Comparison of ENCODE assay signal across 8 cellular contexts in genomic region chr19:43934055-43934984, GRCh38. TPM values are rescaled to one million over a fixed set of nuclear protein-coding genes. Genes with fewer than 3 reads are reported as not detected.
DNase-seq lines count a peak whose midpoint lies in the region; ATAC-seq, FAIRE-seq and TF ChIP-seq lines count a peak whose summit lies in the region.

No MANE protein-coding gene starts in this region.

- H3K4me1 Mint-ChIP-seq in T-helper 2 cell treated with Interferon-gamma antibody and Interleukin-4, amounts not matched to agents 5 μg/mL and 100 μg/mL, for 36 hours (ENCODE audit: low read depth) = peaks cover 18% of the 10 kb centered on the region

- no peaks in the 10 kb centered on the region for H3K9me2 ChIP-seq in neural cell (ENCODE audit: insufficient read depth, low read length)

- H3K9me3 ChIP-seq in endothelial cell of umbilical vein (replicated peaks; ENCODE audit: control insufficient read depth, insufficient read depth, low read length) = no peaks in the 10 kb centered on the region
- H3K9me3 ChIP-seq in neural cell (ENCODE audit: low read length) = no peaks in the 10 kb centered on the region

- TF ChIP-seq EP300 in neural cell (conservative IDR thresholded peaks at IDR 0.05; ENCODE audit: poor library complexity, severe bottlenecking) = no peak

- H3K79me2 ChIP-seq in endothelial cell of umbilical vein (ENCODE audit: control insufficient read depth, insufficient read depth, low read length) (peaks cover 5% of the 10 kb centered on the region), neural cell (replicated peaks; ENCODE audit: insufficient read depth, low read length) (peaks cover 11% of the 10 kb centered on the region)

- dilution Hi-C loops in endothelial cell of umbilical vein (cut with MboI; ENCODE audit: extremely low pct_ligation_motif_present, low sequenced_read_pairs) = no loop called here

- H3K36me3 ChIP-seq in endothelial cell of umbilical vein (ENCODE audit: control insufficient read depth in 2 of 2, extremely low read depth in 1 of 2, insufficient read depth in 2 of 2, low read length in 2 of 2) (peaks cover 6 to 7% of the 10 kb centered on the region in 2 experiments), neural cell (ENCODE audit: insufficient read depth, low read length) (peaks cover under 1% of the 10 kb centered on the region)

- FAIRE-seq in endothelial cell of umbilical vein (lab: Jason Lieb, UNC) = peak; percentile 61

- no peak for TF ChIP-seq RAD21 in neural cell (conservative IDR thresholded peaks at IDR 0.05)

- H3K4me1 ChIP-seq in endothelial cell of umbilical vein (ENCODE audit: control insufficient read depth, extremely low read depth, insufficient read depth, low read length) = peaks cover 13% of the 10 kb centered on the region

- POLR2A ChIA-PET in endothelial cell of umbilical vein (lab: Charles Lee) = interaction anchor here (0.7 to 1.3 kb wide), 2 partner anchors 33 to 400 kb away, joined by 3 to 4 read pairs; no protein-coding TSS in a partner anchor

- peak overlapping the region; percentile 87 for H3K27ac Mint-ChIP-seq in T-helper 2 cell treated with Interferon-gamma antibody and Interleukin-4, amounts not matched to agents 5 μg/mL and 100 μg/mL, for 36 hours

- intact Hi-C loops in endothelial cell of umbilical vein (cut with micrococcal nuclease) = loop anchor here (2.0 to 5.0 kb wide), 3 partner anchors 34 to 278 kb away; partner anchors contain the start of genes ZNF225 and ZNF227

- TF ChIP-seq POLR2A in endothelial cell of umbilical vein (IDR thresholded peaks at IDR 0.05; ENCODE audit: low read depth, low read length) = no peak

- peak overlapping the region; percentile 72 for H2AFZ ChIP-seq in endothelial cell of umbilical vein (ENCODE audit: low read depth, low read length)
- peak overlapping the region; percentile 85 for H2AFZ ChIP-seq in neural cell (ENCODE audit: low read depth, low read length)

- peaks cover 33% of the 10 kb centered on the region for H3K9me3 Mint-ChIP-seq in T-helper 2 cell treated with Interferon-gamma antibody and Interleukin-4, amounts not matched to agents 5 μg/mL and 100 μg/mL, for 36 hours

- no peak for DNase-seq in T-helper 2 cell treated with Interferon-gamma antibody and Interleukin-4, amounts not matched to agents 5 μg/mL and 100 μg/mL, for 36 hours (ENCODE audit: low spot score)
- no peak for DNase-seq in T-helper 2 cell
- peak; percentile 18 for DNase-seq in RPMI7951 (ENCODE audit: low read depth)
- DNase-seq in endothelial cell of umbilical vein (ENCODE audit: low read depth, low spot score) = no peak
- no peak for DNase-seq in NAMALWA (ENCODE audit: low spot score)

- H3K27me3 ChIP-seq in endothelial cell of umbilical vein (ENCODE audit: control insufficient read depth in 2 of 2, insufficient read depth in 2 of 2, low read length in 2 of 2) (no peaks in the 10 kb centered on the region), neural cell (ENCODE audit: insufficient read depth, low read depth, low read length) (no peaks in the 10 kb centered on the region)

- H3K36me3 Mint-ChIP-seq in T-helper 2 cell treated with Interferon-gamma antibody and Interleukin-4, amounts not matched to agents 5 μg/mL and 100 μg/mL, for 36 hours (ENCODE audit: low read depth) = peaks cover 40% of the 10 kb centered on the region

- H3K4me2 ChIP-seq in endothelial cell of umbilical vein (ENCODE audit: insufficient read depth, low read length) = peak overlapping the region; percentile 100
- H3K4me2 ChIP-seq in neural cell (ENCODE audit: low read length) = peak overlapping the region; percentile 88

- H3K9ac ChIP-seq in endothelial cell of umbilical vein (replicated peaks; ENCODE audit: extremely low read depth, insufficient read depth, low read length) (peak overlapping the region; percentile 46), neural cell (ENCODE audit: low read length) (peak overlapping the region; percentile 65)

- CTCF ChIA-PET in endothelial cell of umbilical vein (lab: Charles Lee) = interaction anchor here (0.9 to 1.9 kb wide), 11 partner anchors 10 to 278 kb away, joined by 3 to 35 read pairs (median 4); partner anchors contain the start of genes ZNF221, ZNF224, ZNF227 and ZNF283

- H3K4me3 ChIP-seq in endothelial cell of umbilical vein (replicated peaks in 1 of 3; ENCODE audit: insufficient read depth in 1 of 3, low read depth in 1 of 3, low read length in 3 of 3) (peak overlapping the region; percentile 43 to 94 (median 71)), neural cell (ENCODE audit: low read length) (peak overlapping the region; percentile 72)

- ATAC-seq in HG02852 (IDR thresholded peaks at IDR 0.05; ENCODE audit: unreplicated experiment) (no peak), GM21360 (IDR thresholded peaks at IDR 0.05; ENCODE audit: unreplicated experiment) (no peak)

- H4K20me1 ChIP-seq in endothelial cell of umbilical vein (replicated peaks; ENCODE audit: control insufficient read depth, extremely low read depth, insufficient read depth, low read length) (no peaks in the 10 kb centered on the region), neural cell (ENCODE audit: insufficient read depth) (no peaks in the 10 kb centered on the region)

- no peak for TF ChIP-seq CTCF in endothelial cell of umbilical vein (IDR thresholded peaks at IDR 0.05; ENCODE audit: extremely low read depth in 1 of 2, insufficient read depth in 1 of 2, low read depth in 1 of 2, low read length in 2 of 2)
- TF ChIP-seq CTCF in neural cell (IDR thresholded peaks at IDR 0.05; ENCODE audit: poor library complexity, severe bottlenecking) = no peak

- no peaks in the 10 kb centered on the region for H3K27me3 Mint-ChIP-seq in T-helper 2 cell treated with Interferon-gamma antibody and Interleukin-4, amounts not matched to agents 5 μg/mL and 100 μg/mL, for 36 hours (ENCODE audit: low read depth)

- no peaks in the 10 kb centered on the region for H3K9me1 ChIP-seq in endothelial cell of umbilical vein (replicated peaks; ENCODE audit: control insufficient read depth, extremely low read depth, insufficient read depth, low read length)

- no peaks in the 10 kb centered on the region for H3F3A ChIP-seq in neural cell (ENCODE audit: insufficient read depth, low read length, poor library complexity, severe bottlenecking)

- peak overlapping the region; percentile 95 for H3K4me3 Mint-ChIP-seq in T-helper 2 cell treated with Interferon-gamma antibody and Interleukin-4, amounts not matched to agents 5 μg/mL and 100 μg/mL, for 36 hours

- TSS peak; percentile 49 for BruUV-seq in endothelial cell of umbilical vein (replicated peaks; lab: Mats Ljungman, UMichigan)

- H3K27ac ChIP-seq in endothelial cell of umbilical vein (ENCODE audit: insufficient read depth, low read depth, low read length) (peak overlapping the region; percentile 26), neural cell (ENCODE audit: low read length) (peak overlapping the region; percentile 50)

TF ChIP-seq in neural cell, 6 proteins besides CTCF, POLR2A, EP300 and RAD21 (continues in another document):
- no peak for TF ChIP-seq SMC3 (conservative IDR thresholded peaks at IDR 0.05; ENCODE audit: poor library complexity)

RNA-seq across cellular contexts. Expression of gene ZNF45, which starts 0.8 kb away (rescaled TPM):
- total RNA-seq in RPMI7951 (2014; rRNA removed; shearing (Covaris generic)) = 14.3 and 20.1 TPM in 2 replicates
- 10.8 and 11.2 TPM in 2 replicates for total RNA-seq in endothelial cell of umbilical vein
- 4.7 and 6.1 TPM in 2 replicates for polyA plus RNA-seq in endothelial cell of umbilical vein
- polyA plus RNA-seq in endothelial cell of umbilical vein (2011; cell fraction: cytosol; rRNA removed) = 6.2 and 7.0 TPM in 2 replicates
- polyA plus RNA-seq in endothelial cell of umbilical vein (2011; cell fraction: nucleus; rRNA removed) = 16.7 and 18.5 TPM in 2 replicates
- 9.6 TPM in 2 replicates for polyA plus RNA-seq in endothelial cell of umbilical vein (2012)
- polyA minus RNA-seq in endothelial cell of umbilical vein = 16.5 and 16.9 TPM in 2 replicates
- polyA minus RNA-seq in endothelial cell of umbilical vein (2011; cell fraction: cytosol; rRNA and poly(A)+ RNA removed) = 5.6 TPM
- 8.3 and 12.8 TPM in 2 replicates for polyA minus RNA-seq in endothelial cell of umbilical vein (2011; cell fraction: nucleus; rRNA and poly(A)+ RNA removed)
- 14.9 and 17.5 TPM in 2 replicates for polyA plus RNA-seq in neural cell
- polyA minus RNA-seq in neural cell = 25.4 and 28.7 TPM in 2 replicates

RNA-seq across cellular contexts. Expression of gene ZNF221, which starts 16.7 kb away (rescaled TPM):
- total RNA-seq in RPMI7951 (2014; rRNA removed; shearing (Covaris generic)) = 5.2 TPM in 2 replicates
- total RNA-seq in endothelial cell of umbilical vein = 4.2 and 6.0 TPM in 2 replicates
- 0.45 and 1.4 TPM in 2 replicates for polyA plus RNA-seq in endothelial cell of umbilical vein
- polyA plus RNA-seq in endothelial cell of umbilical vein (2011; cell fraction: cytosol; rRNA removed) = 1.1 and 1.2 TPM in 2 replicates
- 1.9 and 2.0 TPM in 2 replicates for polyA plus RNA-seq in endothelial cell of umbilical vein (2011; cell fraction: nucleus; rRNA removed)
- polyA plus RNA-seq in endothelial cell of umbilical vein (2012) = 1.4 TPM in 2 replicates
- 1.6 and 4.0 TPM in 2 replicates for polyA minus RNA-seq in endothelial cell of umbilical vein
- 0.82 TPM for polyA minus RNA-seq in endothelial cell of umbilical vein (2011; cell fraction: cytosol; rRNA and poly(A)+ RNA removed)
- polyA minus RNA-seq in endothelial cell of umbilical vein (2011; cell fraction: nucleus; rRNA and poly(A)+ RNA removed) = 3.4 and 3.7 TPM in 2 replicates
- polyA plus RNA-seq in neural cell = 7.4 and 7.6 TPM in 2 replicates
- 33.6 and 41.4 TPM in 2 replicates for polyA minus RNA-seq in neural cell

RNA-seq across cellular contexts. Expression of gene ZNF155, which starts 49.7 kb away (rescaled TPM):
- 4.6 and 6.0 TPM in 2 replicates for total RNA-seq in RPMI7951 (2014; rRNA removed; shearing (Covaris generic))
- total RNA-seq in endothelial cell of umbilical vein = 5.9 and 7.6 TPM in 2 replicates
- 1.8 and 2.0 TPM in 2 replicates for polyA plus RNA-seq in endothelial cell of umbilical vein
- 1.4 and 1.6 TPM in 2 replicates for polyA plus RNA-seq in endothelial cell of umbilical vein (2011; cell fraction: cytosol; rRNA removed)
- polyA plus RNA-seq in endothelial cell of umbilical vein (2011; cell fraction: nucleus; rRNA removed) = 8.8 and 13.6 TPM in 2 replicates
- 4.4 and 5.4 TPM in 2 replicates for polyA plus RNA-seq in endothelial cell of umbilical vein (2012)
- polyA minus RNA-seq in endothelial cell of umbilical vein = 4.0 and 5.8 TPM in 2 replicates
- polyA minus RNA-seq in endothelial cell of umbilical vein (2011; cell fraction: cytosol; rRNA and poly(A)+ RNA removed) = 1.1 TPM
- 6.8 and 9.0 TPM in 2 replicates for polyA minus RNA-seq in endothelial cell of umbilical vein (2011; cell fraction: nucleus; rRNA and poly(A)+ RNA removed)
- 17.5 and 21.2 TPM in 2 replicates for polyA plus RNA-seq in neural cell
- 23.9 and 24.7 TPM in 2 replicates for polyA minus RNA-seq in neural cell

RNA-seq across cellular contexts. Expression of gene ZNF404, which starts 50.6 kb away (rescaled TPM):
- total RNA-seq in RPMI7951 (2014; rRNA removed; shearing (Covaris generic)) = 1.2 and 1.4 TPM in 2 replicates
- 0.62 and 1.5 TPM in 2 replicates for total RNA-seq in endothelial cell of umbilical vein
- polyA plus RNA-seq in endothelial cell of umbilical vein (0.37 and 0.68 TPM in 2 replicates), neural cell (14.3 and 22.8 TPM in 2 replicates)
- polyA plus RNA-seq in endothelial cell of umbilical vein (2011; cell fraction: cytosol; rRNA removed) = 0.83 and 1.5 TPM in 2 replicates
- 0.98 and 1.9 TPM in 2 replicates for polyA plus RNA-seq in endothelial cell of umbilical vein (2011; cell fraction: nucleus; rRNA removed)
- polyA plus RNA-seq in endothelial cell of umbilical vein (2012) = 2.6 and 2.9 TPM in 2 replicates
- polyA minus RNA-seq in endothelial cell of umbilical vein (0.38 and 0.61 TPM in 2 replicates), neural cell (12.4 and 12.7 TPM in 2 replicates)
- not detected for polyA minus RNA-seq in endothelial cell of umbilical vein (2011; cell fraction: cytosol; rRNA and poly(A)+ RNA removed)
- 0.43 and 1.3 TPM in 2 replicates for polyA minus RNA-seq in endothelial cell of umbilical vein (2011; cell fraction: nucleus; rRNA and poly(A)+ RNA removed)
